12 cellular contexts compared by ENCODE assay signal in the genomic region with DNA sequence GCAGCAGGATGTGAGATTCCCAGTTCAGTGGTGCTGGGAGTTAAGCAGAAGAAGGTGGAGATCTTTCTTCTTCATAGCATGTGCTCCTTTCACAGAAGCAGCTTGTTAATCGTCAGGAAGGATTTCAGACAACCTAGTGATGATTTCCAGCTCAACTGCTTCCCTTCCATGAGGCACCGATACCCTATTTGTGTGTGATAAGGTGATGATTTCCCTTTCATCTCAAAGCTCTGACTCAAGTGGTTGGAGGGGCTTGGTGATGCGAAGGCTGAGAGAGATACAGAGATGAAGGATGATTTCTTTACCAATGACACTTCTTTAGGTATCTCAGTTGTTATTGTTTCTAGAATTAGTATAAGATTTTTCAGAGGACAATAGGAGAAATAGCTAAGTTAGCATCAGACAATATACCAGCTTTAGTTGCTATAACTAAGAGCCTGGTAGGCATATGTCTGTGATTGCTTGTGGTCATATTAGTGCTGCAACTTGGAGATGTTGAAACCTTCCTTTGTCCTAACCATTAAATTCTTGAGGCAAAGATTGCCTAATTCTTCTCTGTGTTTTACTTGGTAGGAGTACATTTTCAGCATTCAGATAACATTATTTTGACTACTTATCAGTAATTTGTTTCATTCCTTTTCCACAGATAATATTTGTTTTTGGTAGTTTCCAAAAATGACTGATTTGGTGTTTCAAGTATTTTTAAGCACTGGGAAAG.
A peak's percentile ranks its signal among the peaks of the same experiment; 100 is the strongest.
DNase-seq lines count a peak whose midpoint lies in the region; ATAC-seq and TF ChIP-seq lines count a peak whose summit lies in the region.
"Had no signal": no experiment of that assay in that cellular context is flagged by ENCODE, and none has a peak within 500 bp of the region (broad histone marks: within the 10 kb centered on the region; RNA-seq: fewer than 3 reads in every experiment).

No MANE protein-coding gene starts in this region.

- H3K9me3 ChIP-seq in MM.1S (replicated peaks; ENCODE audit: insufficient read depth, low read length): no peaks in the 10 kb centered on the region

- H3K27me3 ChIP-seq in brain microvascular endothelial cell (replicated peaks) (no peaks in the 10 kb centered on the region), MM.1S (replicated peaks; ENCODE audit: insufficient read depth, low read length) (no peaks in the 10 kb centered on the region)

- H3K4me1 ChIP-seq in MM.1S (ENCODE audit: low read length): no peaks in the 10 kb centered on the region

- in situ Hi-C loops in brain microvascular endothelial cell (cut with HindIII; ENCODE audit: low pct_ligation_motif_present, low sequenced_read_pairs): no loop called here

- ATAC-seq in HG03439 (IDR thresholded peaks at IDR 0.05; ENCODE audit: unreplicated experiment) (no peak), GM18870 (IDR thresholded peaks at IDR 0.05; ENCODE audit: unreplicated experiment) (no peak)

- H3K4me2 ChIP-seq in MM.1S (ENCODE audit: low read depth, low read length): no peak overlapping the region

- no peak overlapping the region for H3K9ac ChIP-seq in MM.1S (ENCODE audit: low read length)

- H3K4me3 ChIP-seq in brain microvascular endothelial cell (ENCODE audit: low read depth, low read length): no peak overlapping the region
- H3K4me3 ChIP-seq in MM.1S (ENCODE audit: low read length): no peak overlapping the region

- no peaks in the 10 kb centered on the region for H3K79me2 ChIP-seq in MM.1S (ENCODE audit: low read length)

- peak; percentile 39 for DNase-seq in AG09319 (ENCODE audit: extremely low read depth, low read depth)
- DNase-seq in Kasumi-1 (lab: John Stamatoyannopoulos, UW): peak; percentile 51 to 54
- peak; percentile 34 for DNase-seq in brain microvascular endothelial cell
- DNase-seq in kidney glomerular epithelial cell (lab: John Stamatoyannopoulos, UW): peak; percentile 26
- no peak for DNase-seq in MM.1S
- DNase-seq in NCI-H2196 treated with DMSO at 0.1 percent for 48 hours (lab: John Stamatoyannopoulos, UW; ENCODE audit: unreplicated experiment): no peak
- DNase-seq: activated T-cell treated with anti-CD3 and anti-CD28 coated beads, Interleukin-2, amount 50 U/mL, for 72 hours; NCI-H1048; NCI-H524 treated with DMSO at 0.1 percent for 48 hours; SHP77 treated with DMSO at 0.1 percent for 48 hours had no signal

- no peaks in the 10 kb centered on the region for H3K9me2 ChIP-seq in MM.1S (replicated peaks; ENCODE audit: insufficient read depth, low read length)

- H2AFZ ChIP-seq in MM.1S (ENCODE audit: low read length): no peak overlapping the region

- no peak for TF ChIP-seq CTCF in AG09319 (IDR thresholded peaks at IDR 0.05; ENCODE audit: low read depth, low read length)
- no peak for TF ChIP-seq CTCF in brain microvascular endothelial cell (IDR thresholded peaks at IDR 0.05; ENCODE audit: low read depth, low read length, missing control alignments)
- no peak for TF ChIP-seq CTCF in MM.1S (IDR thresholded peaks at IDR 0.05; ENCODE audit: low read length)

- no peaks in the 10 kb centered on the region for H3F3A ChIP-seq in MM.1S (ENCODE audit: insufficient read depth, low read length)

- H3K27ac ChIP-seq in brain microvascular endothelial cell (no peak overlapping the region), MM.1S (ENCODE audit: low read length) (no peak overlapping the region)

- H3K36me3 ChIP-seq in brain microvascular endothelial cell (replicated peaks) (no peaks in the 10 kb centered on the region), MM.1S (replicated peaks; ENCODE audit: insufficient read depth, low read length) (no peaks in the 10 kb centered on the region)

- H4K20me1 ChIP-seq in MM.1S (ENCODE audit: insufficient read depth, low read length): no peaks in the 10 kb centered on the region

Comparison
In these comparisons a context has a peak if more than half of its experiments do, and no peak if none do; other contexts are left out.
1. DNase-seq: peak in AG09319 (single experiment), Kasumi-1 (2 of 2), brain microvascular endothelial cell (single experiment) and kidney glomerular epithelial cell (single experiment); none in MM.1S (single experiment) and NCI-H2196 treated with DMSO at 0.1 percent for 48 hours (single experiment).